Comparison of ENCODE assay signal across 1 cellular context in genomic region chr9:136536721-136537241, GRCh38.
TF ChIP-seq lines count a peak whose summit lies in the region.

No MANE protein-coding gene starts in this region.

TF ChIP-seq in K562, 482 proteins besides CTCF, POLR2A, EP300 and RAD21:
- TF ChIP-seq, protein P1, sequence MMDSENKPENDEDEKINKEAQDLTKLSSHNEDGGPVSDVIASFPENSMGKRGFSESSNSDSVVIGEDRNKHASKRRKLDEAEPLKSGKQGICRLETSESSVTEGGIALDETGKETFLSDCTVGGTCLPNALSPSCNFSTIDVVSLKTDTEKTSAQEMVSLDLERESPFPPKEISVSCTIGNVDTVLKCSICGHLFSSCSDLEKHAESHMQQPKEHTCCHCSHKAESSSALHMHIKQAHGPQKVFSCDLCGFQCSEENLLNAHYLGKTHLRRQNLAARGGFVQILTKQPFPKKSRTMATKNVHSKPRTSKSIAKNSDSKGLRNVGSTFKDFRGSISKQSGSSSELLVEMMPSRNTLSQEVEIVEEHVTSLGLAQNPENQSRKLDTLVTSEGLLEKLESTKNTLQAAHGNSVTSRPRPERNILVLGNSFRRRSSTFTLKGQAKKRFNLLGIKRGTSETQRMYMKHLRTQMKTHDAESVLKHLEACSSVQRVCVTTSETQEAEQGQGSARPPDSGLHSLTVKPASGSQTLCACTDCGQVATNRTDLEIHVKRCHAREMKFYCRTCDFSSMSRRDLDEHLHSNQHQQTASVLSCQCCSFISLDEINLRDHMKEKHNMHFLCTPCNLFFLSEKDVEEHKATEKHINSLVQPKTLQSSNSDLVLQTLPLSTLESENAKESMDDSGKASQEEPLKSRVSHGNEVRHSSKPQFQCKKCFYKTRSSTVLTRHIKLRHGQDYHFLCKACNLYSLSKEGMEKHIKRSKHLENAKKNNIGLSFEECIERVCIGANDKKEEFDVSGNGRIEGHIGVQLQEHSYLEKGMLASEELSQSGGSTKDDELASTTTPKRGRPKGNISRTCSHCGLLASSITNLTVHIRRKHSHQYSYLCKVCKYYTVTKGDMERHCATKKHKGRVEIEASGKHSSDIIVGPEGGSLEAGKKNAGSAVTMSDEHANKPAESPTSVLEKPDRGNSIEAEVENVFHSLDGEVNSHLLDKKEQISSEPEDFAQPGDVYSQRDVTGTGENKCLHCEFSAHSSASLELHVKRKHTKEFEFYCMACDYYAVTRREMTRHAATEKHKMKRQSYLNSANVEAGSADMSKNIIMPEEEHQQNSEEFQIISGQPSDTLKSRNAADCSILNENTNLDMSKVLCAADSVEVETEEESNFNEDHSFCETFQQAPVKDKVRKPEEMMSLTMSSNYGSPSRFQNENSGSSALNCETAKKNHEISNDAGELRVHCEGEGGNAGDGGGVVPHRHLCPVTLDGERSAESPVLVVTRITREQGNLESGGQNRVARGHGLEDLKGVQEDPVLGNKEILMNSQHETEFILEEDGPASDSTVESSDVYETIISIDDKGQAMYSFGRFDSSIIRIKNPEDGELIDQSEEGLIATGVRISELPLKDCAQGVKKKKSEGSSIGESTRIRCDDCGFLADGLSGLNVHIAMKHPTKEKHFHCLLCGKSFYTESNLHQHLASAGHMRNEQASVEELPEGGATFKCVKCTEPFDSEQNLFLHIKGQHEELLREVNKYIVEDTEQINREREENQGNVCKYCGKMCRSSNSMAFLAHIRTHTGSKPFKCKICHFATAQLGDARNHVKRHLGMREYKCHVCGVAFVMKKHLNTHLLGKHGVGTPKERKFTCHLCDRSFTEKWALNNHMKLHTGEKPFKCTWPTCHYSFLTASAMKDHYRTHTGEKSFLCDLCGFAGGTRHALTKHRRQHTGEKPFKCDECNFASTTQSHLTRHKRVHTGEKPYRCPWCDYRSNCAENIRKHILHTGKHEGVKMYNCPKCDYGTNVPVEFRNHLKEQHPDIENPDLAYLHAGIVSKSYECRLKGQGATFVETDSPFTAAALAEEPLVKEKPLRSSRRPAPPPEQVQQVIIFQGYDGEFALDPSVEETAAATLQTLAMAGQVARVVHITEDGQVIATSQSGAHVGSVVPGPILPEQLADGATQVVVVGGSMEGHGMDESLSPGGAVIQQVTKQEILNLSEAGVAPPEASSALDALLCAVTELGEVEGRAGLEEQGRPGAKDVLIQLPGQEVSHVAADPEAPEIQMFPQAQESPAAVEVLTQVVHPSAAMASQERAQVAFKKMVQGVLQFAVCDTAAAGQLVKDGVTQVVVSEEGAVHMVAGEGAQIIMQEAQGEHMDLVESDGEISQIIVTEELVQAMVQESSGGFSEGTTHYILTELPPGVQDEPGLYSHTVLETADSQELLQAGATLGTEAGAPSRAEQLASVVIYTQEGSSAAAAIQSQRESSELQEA (IDR thresholded peaks at IDR 0.05; ENCODE audit: low read depth) = no peak
- TF ChIP-seq ZFP36 (IDR thresholded peaks at IDR 0.05; ENCODE audit: low read depth, low read length, partially characterized antibody) (peak; percentile 72), ZKSCAN1 (IDR thresholded peaks at IDR 0.05; ENCODE audit: low read depth, low read length) (peak; percentile 86)
